In the genomic region with DNA sequence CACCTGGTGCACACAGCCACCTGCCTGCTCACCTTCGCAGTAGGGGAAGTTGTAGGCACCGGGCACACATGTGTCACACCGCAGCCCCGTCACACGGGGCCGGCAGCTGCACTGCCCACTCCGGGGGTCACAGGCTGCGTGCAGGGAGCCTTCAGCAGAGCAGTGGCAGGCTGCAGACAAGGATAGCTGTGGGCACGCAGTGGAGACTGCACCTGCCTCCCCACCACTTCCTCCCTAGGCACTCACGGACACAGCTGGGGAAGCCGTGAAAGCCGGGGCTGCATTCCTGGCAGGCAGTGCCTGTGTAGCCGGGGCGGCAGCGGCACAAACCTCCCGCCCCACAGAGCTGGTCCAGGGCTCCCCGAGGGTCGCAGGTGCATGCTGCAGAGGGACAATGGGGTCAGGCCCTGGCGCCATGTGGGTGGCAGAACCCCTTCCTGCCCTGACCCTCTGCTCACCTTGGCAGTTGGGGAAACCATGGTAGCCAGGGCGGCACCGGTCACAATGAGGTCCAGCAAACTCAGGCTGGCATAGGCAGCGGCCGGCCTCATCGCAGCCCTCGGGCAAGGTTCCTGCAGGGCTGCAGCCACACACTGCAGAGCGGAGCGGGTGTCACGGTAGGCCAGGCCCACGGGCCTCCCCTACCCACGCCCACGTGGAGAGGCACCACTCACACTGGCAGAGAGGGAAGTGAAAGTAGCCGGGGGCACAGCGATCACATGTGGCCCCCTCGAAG, we compare ENCODE assay signal across 1 cellular context.
TF ChIP-seq lines count a peak whose summit lies in the region.

No MANE protein-coding gene starts in this region.

TF ChIP-seq in WTC11, 78 proteins besides CTCF, POLR2A, EP300 and RAD21:
- TF ChIP-seq, protein P1, sequence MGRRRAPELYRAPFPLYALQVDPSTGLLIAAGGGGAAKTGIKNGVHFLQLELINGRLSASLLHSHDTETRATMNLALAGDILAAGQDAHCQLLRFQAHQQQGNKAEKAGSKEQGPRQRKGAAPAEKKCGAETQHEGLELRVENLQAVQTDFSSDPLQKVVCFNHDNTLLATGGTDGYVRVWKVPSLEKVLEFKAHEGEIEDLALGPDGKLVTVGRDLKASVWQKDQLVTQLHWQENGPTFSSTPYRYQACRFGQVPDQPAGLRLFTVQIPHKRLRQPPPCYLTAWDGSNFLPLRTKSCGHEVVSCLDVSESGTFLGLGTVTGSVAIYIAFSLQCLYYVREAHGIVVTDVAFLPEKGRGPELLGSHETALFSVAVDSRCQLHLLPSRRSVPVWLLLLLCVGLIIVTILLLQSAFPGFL (CRISPR knock-in tag; IDR thresholded peaks at IDR 0.05; ENCODE audit: borderline replicate concordance) = no peak
- no peak for TF ChIP-seq SOX15 (CRISPR knock-in tag; IDR thresholded peaks at IDR 0.05)
- TF ChIP-seq CREB1 (CRISPR knock-in tag; IDR thresholded peaks at IDR 0.05) = no peak
- TF ChIP-seq, protein P2, sequence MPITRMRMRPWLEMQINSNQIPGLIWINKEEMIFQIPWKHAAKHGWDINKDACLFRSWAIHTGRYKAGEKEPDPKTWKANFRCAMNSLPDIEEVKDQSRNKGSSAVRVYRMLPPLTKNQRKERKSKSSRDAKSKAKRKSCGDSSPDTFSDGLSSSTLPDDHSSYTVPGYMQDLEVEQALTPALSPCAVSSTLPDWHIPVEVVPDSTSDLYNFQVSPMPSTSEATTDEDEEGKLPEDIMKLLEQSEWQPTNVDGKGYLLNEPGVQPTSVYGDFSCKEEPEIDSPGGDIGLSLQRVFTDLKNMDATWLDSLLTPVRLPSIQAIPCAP (CRISPR knock-in tag; IDR thresholded peaks at IDR 0.05) = no peak
- TF ChIP-seq, protein P3, sequence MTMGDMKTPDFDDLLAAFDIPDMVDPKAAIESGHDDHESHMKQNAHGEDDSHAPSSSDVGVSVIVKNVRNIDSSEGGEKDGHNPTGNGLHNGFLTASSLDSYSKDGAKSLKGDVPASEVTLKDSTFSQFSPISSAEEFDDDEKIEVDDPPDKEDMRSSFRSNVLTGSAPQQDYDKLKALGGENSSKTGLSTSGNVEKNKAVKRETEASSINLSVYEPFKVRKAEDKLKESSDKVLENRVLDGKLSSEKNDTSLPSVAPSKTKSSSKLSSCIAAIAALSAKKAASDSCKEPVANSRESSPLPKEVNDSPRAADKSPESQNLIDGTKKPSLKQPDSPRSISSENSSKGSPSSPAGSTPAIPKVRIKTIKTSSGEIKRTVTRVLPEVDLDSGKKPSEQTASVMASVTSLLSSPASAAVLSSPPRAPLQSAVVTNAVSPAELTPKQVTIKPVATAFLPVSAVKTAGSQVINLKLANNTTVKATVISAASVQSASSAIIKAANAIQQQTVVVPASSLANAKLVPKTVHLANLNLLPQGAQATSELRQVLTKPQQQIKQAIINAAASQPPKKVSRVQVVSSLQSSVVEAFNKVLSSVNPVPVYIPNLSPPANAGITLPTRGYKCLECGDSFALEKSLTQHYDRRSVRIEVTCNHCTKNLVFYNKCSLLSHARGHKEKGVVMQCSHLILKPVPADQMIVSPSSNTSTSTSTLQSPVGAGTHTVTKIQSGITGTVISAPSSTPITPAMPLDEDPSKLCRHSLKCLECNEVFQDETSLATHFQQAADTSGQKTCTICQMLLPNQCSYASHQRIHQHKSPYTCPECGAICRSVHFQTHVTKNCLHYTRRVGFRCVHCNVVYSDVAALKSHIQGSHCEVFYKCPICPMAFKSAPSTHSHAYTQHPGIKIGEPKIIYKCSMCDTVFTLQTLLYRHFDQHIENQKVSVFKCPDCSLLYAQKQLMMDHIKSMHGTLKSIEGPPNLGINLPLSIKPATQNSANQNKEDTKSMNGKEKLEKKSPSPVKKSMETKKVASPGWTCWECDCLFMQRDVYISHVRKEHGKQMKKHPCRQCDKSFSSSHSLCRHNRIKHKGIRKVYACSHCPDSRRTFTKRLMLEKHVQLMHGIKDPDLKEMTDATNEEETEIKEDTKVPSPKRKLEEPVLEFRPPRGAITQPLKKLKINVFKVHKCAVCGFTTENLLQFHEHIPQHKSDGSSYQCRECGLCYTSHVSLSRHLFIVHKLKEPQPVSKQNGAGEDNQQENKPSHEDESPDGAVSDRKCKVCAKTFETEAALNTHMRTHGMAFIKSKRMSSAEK (CRISPR knock-in tag; IDR thresholded peaks at IDR 0.05; ENCODE audit: borderline replicate concordance) = no peak
